Comparison of ENCODE assay signal across 12 cellular contexts in genomic region chr10:46540412-46541016, GRCh38. TPM values are rescaled to one million over a fixed set of nuclear protein-coding genes. Genes with fewer than 3 reads are reported as not detected.
DNase-seq lines count a peak whose midpoint lies in the region; ATAC-seq and TF ChIP-seq lines count a peak whose summit lies in the region.
"Had no signal": no experiment of that assay in that cellular context is flagged by ENCODE, and none has a peak within 500 bp of the region (broad histone marks: within the 10 kb centered on the region; RNA-seq: fewer than 3 reads in every experiment).

No MANE protein-coding gene starts in this region.

- H3K27me3 Mint-ChIP-seq in neural progenitor cell (ENCODE audit: insufficient read depth, low read depth) = peaks cover 28% of the 10 kb centered on the region

- H3F3A ChIP-seq in neural progenitor cell (ENCODE audit: low read depth) = peaks cover 9% of the 10 kb centered on the region

- H3K9ac ChIP-seq in HUES64 (ENCODE audit: low read depth, low read length) = no peak overlapping the region
- no peak overlapping the region for H3K9ac ChIP-seq in fibroblast of lung (ENCODE audit: insufficient read depth, low read length)
- H3K9ac ChIP-seq in neural progenitor cell = no peak overlapping the region

- H3K4me2 ChIP-seq in fibroblast of lung (ENCODE audit: extremely low read depth, insufficient read depth, low read length) = peak overlapping the region; percentile 26
- H3K4me2 ChIP-seq in neural progenitor cell = peak overlapping the region; percentile 73

- 92% methylated on average over 8 of the region's 8 CpGs for WGBS in HUES64

- no peak for DNase-seq in fibroblast of lung (ENCODE audit: low read depth in 2 of 2)
- DNase-seq in neural progenitor cell (ENCODE audit: low spot score) = no peak
- no peak for DNase-seq in NCI-H524 treated with DMSO at 0.1 percent for 48 hours (lab: John Stamatoyannopoulos, UW)
- DNase-seq in GM19240 (ENCODE audit: insufficient read length, low spot score) = no peak
- DNase-seq in NCI-H2081 (lab: John Stamatoyannopoulos, UW) = no peak
- DNase-seq: NCI-H510A, SW 1271 had no signal

- H3K4me1 ChIP-seq in ACC112 (ENCODE audit: control insufficient read depth, insufficient read depth, low read length, unreplicated experiment) (peaks cover 15% of the 10 kb centered on the region), HUES64 (ENCODE audit: insufficient read depth, low read length) (peaks cover 7% of the 10 kb centered on the region), fibroblast of lung (ENCODE audit: control insufficient read depth, extremely low read depth, insufficient read depth, low read length) (no peaks in the 10 kb centered on the region), neural progenitor cell (peaks cover 22% of the 10 kb centered on the region)

- peak overlapping the region; percentile 57 for H3K4me3 ChIP-seq in ACC112 (ENCODE audit: low read depth, low read length)
- peak overlapping the region; percentile 59 for H3K4me3 ChIP-seq in HUES64 (ENCODE audit: low read length)
- peak overlapping the region in 1 of 4 experiments; percentile 3 for H3K4me3 ChIP-seq in fibroblast of lung (replicated peaks in 1 of 4; ENCODE audit: control extremely low read depth in 1 of 4, insufficient read depth in 1 of 4, low read depth in 3 of 4, low read length in 4 of 4)
- peak overlapping the region; percentile 63 for H3K4me3 ChIP-seq in neural progenitor cell

- peak overlapping the region; percentile 35 for H3K27ac Mint-ChIP-seq in neural progenitor cell
- H3K27ac Mint-ChIP-seq: CD8-positive, alpha-beta memory T cell had no signal

- H3K27ac ChIP-seq in ACC112 (ENCODE audit: low read depth, low read length) (peak overlapping the region; percentile 27), HUES64 (ENCODE audit: low read depth, low read length) (no peak overlapping the region), fibroblast of lung (ENCODE audit: insufficient read depth, low read length) (peak overlapping the region; percentile 29), neural progenitor cell (no peak overlapping the region)
- H3K27ac ChIP-seq: neutrophil had no signal

- H3K9me3 ChIP-seq in HUES64 (ENCODE audit: insufficient read depth, low read depth, low read length) (no peaks in the 10 kb centered on the region), fibroblast of lung (ENCODE audit: control insufficient read depth, insufficient read depth, low read depth, low read length) (no peaks in the 10 kb centered on the region), neural progenitor cell (ENCODE audit: low read depth) (no peaks in the 10 kb centered on the region)
- H3K9me3 ChIP-seq: neutrophil had no signal

- H3K9me3 Mint-ChIP-seq in neural progenitor cell = no peaks in the 10 kb centered on the region

- H3K4me3 Mint-ChIP-seq in neural progenitor cell = peak overlapping the region; percentile 56

- H3K36me3 ChIP-seq in ACC112 (ENCODE audit: insufficient read depth, low read length) (no peaks in the 10 kb centered on the region), HUES64 (ENCODE audit: insufficient read depth, low read length) (no peaks in the 10 kb centered on the region), fibroblast of lung (ENCODE audit: control insufficient read depth, insufficient read depth, low read length) (no peaks in the 10 kb centered on the region), neural progenitor cell (no peaks in the 10 kb centered on the region)
- H3K36me3 ChIP-seq: neutrophil had no signal

- no peaks in the 10 kb centered on the region for H3K36me3 Mint-ChIP-seq in neural progenitor cell

- peaks cover 19% of the 10 kb centered on the region for H3K4me1 Mint-ChIP-seq in neural progenitor cell

- no peaks in the 10 kb centered on the region for H3K79me2 ChIP-seq in ACC112 (ENCODE audit: control insufficient read depth, insufficient read depth, low read length, unreplicated experiment)
- no peaks in the 10 kb centered on the region for H3K79me2 ChIP-seq in fibroblast of lung (ENCODE audit: control insufficient read depth, insufficient read depth, low read length)
- no peaks in the 10 kb centered on the region for H3K79me2 ChIP-seq in neural progenitor cell (ENCODE audit: low read depth)

- H2AFZ ChIP-seq in ACC112 (ENCODE audit: low read length, unreplicated experiment) = peak overlapping the region; percentile 96
- peak overlapping the region; percentile 52 for H2AFZ ChIP-seq in fibroblast of lung (ENCODE audit: low read length)
- H2AFZ ChIP-seq in neural progenitor cell (replicated peaks) = peak overlapping the region; percentile 94

- H3K27me3 ChIP-seq in ACC112 (ENCODE audit: insufficient read depth, low read length) (no peaks in the 10 kb centered on the region), HUES64 (ENCODE audit: insufficient read depth, low read length) (peaks cover 8% of the 10 kb centered on the region; the same call in 1 of the 2 replicates), fibroblast of lung (ENCODE audit: control insufficient read depth, insufficient read depth, low read length) (peaks cover 14% of the 10 kb centered on the region), neural progenitor cell (no peaks in the 10 kb centered on the region)

- no peak for TF ChIP-seq CTCF in fibroblast of lung (conservative IDR thresholded peaks at IDR 0.05 in 1 of 2, IDR thresholded peaks at IDR 0.05 in 1 of 2; ENCODE audit: low read depth in 1 of 2, low read length in 2 of 2)
- TF ChIP-seq CTCF in neural progenitor cell (IDR thresholded peaks at IDR 0.05) = no peak

- H4K20me1 ChIP-seq in fibroblast of lung (ENCODE audit: control insufficient read depth, extremely low read depth, insufficient read depth, low read length) = no peaks in the 10 kb centered on the region
- H4K20me1 ChIP-seq in neural progenitor cell (ENCODE audit: low read depth) = no peaks in the 10 kb centered on the region

- ATAC-seq in GM19351 (IDR thresholded peaks at IDR 0.05; ENCODE audit: unreplicated experiment) = no peak

RNA-seq across cellular contexts. Expression of gene GPRIN2, which starts 15.9 kb away (rescaled TPM):
- 4.8 TPM for polyA plus RNA-seq in HUES64 (2013, experiment 1 of 2)
- 5.5 TPM for polyA plus RNA-seq in HUES64 (2013, experiment 2 of 2)
- total RNA-seq in fibroblast of lung = not detected in 2 replicates
- not detected in 2 replicates for polyA plus RNA-seq in fibroblast of lung
- not detected in 2 replicates for polyA plus RNA-seq in fibroblast of lung (2012)
- not detected in 2 replicates for polyA minus RNA-seq in fibroblast of lung (ENCODE audit: low replicate concordance)
- total RNA-seq in neural progenitor cell (ENCODE audit: low replicate concordance) = 6.9 and 18.1 TPM in 2 replicates
- total RNA-seq: CD8-positive, alpha-beta memory T cell had no signal
- polyA plus RNA-seq: CD8-positive, alpha-beta memory T cell had no signal

RNA-seq across cellular contexts. Expression of gene SYT15, which starts 38.4 kb away (rescaled TPM):
- polyA plus RNA-seq in HUES64 (2013, experiment 1 of 2) = 0.25 TPM
- polyA plus RNA-seq in HUES64 (2013, experiment 2 of 2) = 1.1 TPM
- total RNA-seq in fibroblast of lung (under 0.01 TPM in 2 replicates), neural progenitor cell (ENCODE audit: low replicate concordance) (0.15 and 0.17 TPM in 2 replicates)
- 0.19 and 0.31 TPM in 2 replicates for polyA plus RNA-seq in fibroblast of lung
- polyA plus RNA-seq in fibroblast of lung (2012) = 0.06 and 0.79 TPM in 2 replicates
- 0.98 TPM in 1 of 2 replicates, not detected in the other for polyA minus RNA-seq in fibroblast of lung (ENCODE audit: low replicate concordance)

Comparison
In these comparisons a context has a peak if more than half of its experiments do, and no peak if none do; other contexts are left out.
1. H3K27ac ChIP-seq: peak in ACC112 (single experiment) and fibroblast of lung (single experiment); none in HUES64 (single experiment) and neural progenitor cell (single experiment).
2. Peak in every context shown above with its lines, with median percentiles within 50 percentile points of each other: H2AFZ ChIP-seq.